10 cellular contexts compared by ENCODE assay signal in the genomic region with DNA sequence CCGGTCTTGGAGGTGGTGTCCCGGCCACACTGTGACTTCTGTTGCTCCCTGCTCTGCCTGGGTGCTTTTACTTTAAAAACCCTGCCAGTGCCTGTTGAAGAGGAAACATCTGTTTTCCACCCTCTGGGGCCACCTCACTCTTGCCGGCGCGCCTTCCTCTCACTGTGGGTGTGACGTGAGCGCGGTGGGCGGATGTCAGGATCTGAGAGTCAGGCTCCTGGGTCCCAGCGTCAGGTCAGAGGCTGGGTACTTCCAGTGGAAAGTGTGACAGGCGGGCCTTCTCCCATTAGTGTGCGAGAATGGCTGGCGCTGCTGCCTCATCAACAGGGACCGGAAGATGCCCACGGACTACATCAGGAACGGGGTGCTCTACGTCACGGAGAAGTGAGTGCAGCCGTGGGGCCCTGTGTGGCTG. TPM values are rescaled to one million over a fixed set of nuclear protein-coding genes. Genes with fewer than 3 reads are reported as not detected.
DNase-seq lines count a peak whose midpoint lies in the region; ATAC-seq, FAIRE-seq and TF ChIP-seq lines count a peak whose summit lies in the region.
"Had no signal": no experiment of that assay in that cellular context is flagged by ENCODE, and none has a peak within 500 bp of the region (broad histone marks: within the 10 kb centered on the region; RNA-seq: fewer than 3 reads in every experiment).

No MANE protein-coding gene starts in this region.

- CTCF ChIA-PET in endothelial cell of umbilical vein (lab: Charles Lee) (no interaction called here), A673 (lab: Charles Lee) (no interaction called here)

- H3K9me1 ChIP-seq in endothelial cell of umbilical vein (replicated peaks; ENCODE audit: control insufficient read depth, extremely low read depth, insufficient read depth, low read length) = no peaks in the 10 kb centered on the region

- no peak overlapping the region for H2AFZ ChIP-seq in endothelial cell of umbilical vein (ENCODE audit: low read depth, low read length)
- no peak overlapping the region for H2AFZ ChIP-seq in hepatocyte

- ATAC-seq in HG03159 (IDR thresholded peaks at IDR 0.05; ENCODE audit: unreplicated experiment) = no peak

- intact Hi-C loops in endothelial cell of umbilical vein (cut with micrococcal nuclease) (no loop called here), A673 (cut with micrococcal nuclease; ENCODE audit: unreplicated experiment) (loop anchor here (10.0 kb wide), 1 partner anchor 110 kb away; no protein-coding TSS in a partner anchor)

- BruUV-seq in endothelial cell of umbilical vein (replicated peaks; lab: Mats Ljungman, UMichigan) (no TSS peak), A673 (replicated peaks; lab: Mats Ljungman, UMichigan) (no TSS peak)

- peak; percentile 95 for DNase-seq in activated CD4-positive, alpha-beta T cell treated with anti-CD3 and anti-CD28 coated beads, Interleukin-2, amount 50 U/mL, for 1 hour
- DNase-seq in endothelial cell of umbilical vein (ENCODE audit: low read depth, low spot score) = peak; percentile 36
- DNase-seq in stimulated activated CD4-positive, alpha-beta T cell treated with anti-CD3 and anti-CD28 coated beads, Interleukin-1b, Interleukin-23, amount 100 ng/mL, for 48 hours = peak; percentile 97
- no peak for DNase-seq in hepatocyte (ENCODE audit: low spot score)
- no peak for DNase-seq in midbrain (lab: John Stamatoyannopoulos, UW)
- no peak for DNase-seq in A673 (ENCODE audit: low spot score)

- H3K79me2 ChIP-seq in DOHH2 (ENCODE audit: control insufficient read depth, low read length) (no peaks in the 10 kb centered on the region), endothelial cell of umbilical vein (ENCODE audit: control insufficient read depth, insufficient read depth, low read length) (no peaks in the 10 kb centered on the region), hepatocyte (no peaks in the 10 kb centered on the region)

- POLR2A ChIA-PET in endothelial cell of umbilical vein (lab: Charles Lee) (no interaction called here), A673 (lab: Charles Lee; ENCODE audit: low non-redundant PET) (no interaction called here)

- H3K4me2 ChIP-seq in DOHH2 (ENCODE audit: low read length) (peak overlapping the region; percentile 69), endothelial cell of umbilical vein (ENCODE audit: insufficient read depth, low read length) (no peak overlapping the region), hepatocyte (no peak overlapping the region)

- H3K4me3 ChIP-seq in DOHH2 (ENCODE audit: low read length) = peak overlapping the region; percentile 55
- H3K4me3 ChIP-seq in endothelial cell of umbilical vein (replicated peaks in 1 of 3; ENCODE audit: insufficient read depth in 1 of 3, low read depth in 1 of 3, low read length in 3 of 3) = no peak overlapping the region
- H3K4me3 ChIP-seq in hepatocyte = no peak overlapping the region
- H3K4me3 ChIP-seq in A673 (ENCODE audit: low read depth, low read length, poor library complexity, severe bottlenecking) = no peak overlapping the region
- H3K4me3 ChIP-seq: cardiac muscle cell, ovary had no signal

- H3K9me2 ChIP-seq in DOHH2 (replicated peaks; ENCODE audit: control insufficient read depth, low read length) = no peaks in the 10 kb centered on the region
- H3K9me2 ChIP-seq in hepatocyte (replicated peaks; ENCODE audit: insufficient read depth) = no peaks in the 10 kb centered on the region

- TF ChIP-seq CTCF in DOHH2 (IDR thresholded peaks at IDR 0.05; ENCODE audit: low read depth, low read length, poor library complexity, severe bottlenecking) = no peak
- no peak for TF ChIP-seq CTCF in endothelial cell of umbilical vein (IDR thresholded peaks at IDR 0.05; ENCODE audit: extremely low read depth in 1 of 2, insufficient read depth in 1 of 2, low read depth in 1 of 2, low read length in 2 of 2)
- no peak for TF ChIP-seq CTCF in hepatocyte (IDR thresholded peaks at IDR 0.05; ENCODE audit: poor library complexity)
- TF ChIP-seq CTCF in A673 (conservative IDR thresholded peaks at IDR 0.05; ENCODE audit: low read depth, low read length) = no peak

- H3K9me3 ChIP-seq in DOHH2 (ENCODE audit: control insufficient read depth, insufficient read depth, low read length) (no peaks in the 10 kb centered on the region), endothelial cell of umbilical vein (replicated peaks; ENCODE audit: control insufficient read depth, insufficient read depth, low read length) (no peaks in the 10 kb centered on the region), hepatocyte (ENCODE audit: low read depth) (no peaks in the 10 kb centered on the region), A673 (ENCODE audit: low read depth, low read length, poor library complexity, severe bottlenecking) (no peaks in the 10 kb centered on the region)
- H3K9me3 ChIP-seq: ovary had no signal

- H3K36me3 ChIP-seq in DOHH2 (ENCODE audit: control insufficient read depth, low read length) = peaks cover 15% of the 10 kb centered on the region
- H3K36me3 ChIP-seq in endothelial cell of umbilical vein (ENCODE audit: control insufficient read depth in 2 of 2, extremely low read depth in 1 of 2, insufficient read depth in 2 of 2, low read length in 2 of 2) = no peaks in the 10 kb centered on the region
- no peaks in the 10 kb centered on the region for H3K36me3 ChIP-seq in hepatocyte (replicated peaks; ENCODE audit: insufficient read depth, low read depth)
- no peaks in the 10 kb centered on the region for H3K36me3 ChIP-seq in A673 (ENCODE audit: insufficient read depth, low read length, poor library complexity, severe bottlenecking)
- H3K36me3 ChIP-seq: cardiac muscle cell, ovary had no signal

- H3F3A ChIP-seq in DOHH2 (ENCODE audit: control insufficient read depth, insufficient read depth) = 0 out of 2 replicates have a peak, but pooled peaks cover 1% of the 10 kb centered on the region

- dilution Hi-C loops in endothelial cell of umbilical vein (cut with MboI; ENCODE audit: extremely low pct_ligation_motif_present, low sequenced_read_pairs) = no loop called here

- no peak for FAIRE-seq in endothelial cell of umbilical vein (lab: Jason Lieb, UNC)

- H3K4me1 ChIP-seq in DOHH2 (ENCODE audit: control insufficient read depth, low read length) (peaks cover 20% of the 10 kb centered on the region), endothelial cell of umbilical vein (ENCODE audit: control insufficient read depth, extremely low read depth, insufficient read depth, low read length) (no peaks in the 10 kb centered on the region), hepatocyte (ENCODE audit: insufficient read depth) (no peaks in the 10 kb centered on the region), A673 (ENCODE audit: insufficient read depth, low read length, poor library complexity, severe bottlenecking) (peaks cover 8% of the 10 kb centered on the region)

- WGBS in hepatocyte (ENCODE audit: low lambda C conversion rate, missing lambda C conversion rate) = 97% methylated on average over 17 of the region's 19 CpGs

- H4K20me1 ChIP-seq in DOHH2 (ENCODE audit: control insufficient read depth, insufficient read depth, low read depth, low read length) = no peaks in the 10 kb centered on the region
- no peaks in the 10 kb centered on the region for H4K20me1 ChIP-seq in endothelial cell of umbilical vein (replicated peaks; ENCODE audit: control insufficient read depth, extremely low read depth, insufficient read depth, low read length)
- no peaks in the 10 kb centered on the region for H4K20me1 ChIP-seq in hepatocyte (ENCODE audit: insufficient read depth, poor library complexity, severe bottlenecking)

- TF ChIP-seq POLR2A in endothelial cell of umbilical vein (IDR thresholded peaks at IDR 0.05; ENCODE audit: low read depth, low read length) = no peak

- H3K9ac ChIP-seq in endothelial cell of umbilical vein (replicated peaks; ENCODE audit: extremely low read depth, insufficient read depth, low read length) = no peak overlapping the region

- no peaks in the 10 kb centered on the region for H3K27me3 ChIP-seq in DOHH2 (ENCODE audit: control insufficient read depth, low read length)
- H3K27me3 ChIP-seq in endothelial cell of umbilical vein (ENCODE audit: control insufficient read depth in 2 of 2, insufficient read depth in 2 of 2, low read length in 2 of 2) = no peaks in the 10 kb centered on the region
- H3K27me3 ChIP-seq in hepatocyte = no peaks in the 10 kb centered on the region
- no peaks in the 10 kb centered on the region for H3K27me3 ChIP-seq in A673 (replicated peaks; ENCODE audit: insufficient read depth, low read depth, low read length, poor library complexity)
- H3K27me3 ChIP-seq: cardiac muscle cell, ovary had no signal

- H3K27ac ChIP-seq in DOHH2 (ENCODE audit: low read depth, low read length) (peak overlapping the region; percentile 35), endothelial cell of umbilical vein (ENCODE audit: insufficient read depth, low read depth, low read length) (no peak overlapping the region), hepatocyte (no peak overlapping the region), A673 (ENCODE audit: low read depth, low read length, poor library complexity, severe bottlenecking) (no peak overlapping the region)
- H3K27ac ChIP-seq: cardiac muscle cell, ovary had no signal

TF ChIP-seq in endothelial cell of umbilical vein, 7 proteins besides CTCF, POLR2A, EP300 and RAD21:
- TF ChIP-seq, protein P1, sequence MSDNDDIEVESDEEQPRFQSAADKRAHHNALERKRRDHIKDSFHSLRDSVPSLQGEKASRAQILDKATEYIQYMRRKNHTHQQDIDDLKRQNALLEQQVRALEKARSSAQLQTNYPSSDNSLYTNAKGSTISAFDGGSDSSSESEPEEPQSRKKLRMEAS (IDR thresholded peaks at IDR 0.05; ENCODE audit: insufficient read depth, insufficient read length) = no peak

RNA-seq across cellular contexts. Expression of a gene that starts 54.2 kb away (rescaled TPM):
- 14.8 and 17.3 TPM in 2 replicates for total RNA-seq in endothelial cell of umbilical vein
- polyA plus RNA-seq in endothelial cell of umbilical vein = 5.9 and 7.1 TPM in 2 replicates
- polyA plus RNA-seq in endothelial cell of umbilical vein (2011; cell fraction: cytosol; rRNA removed) = 5.2 and 7.8 TPM in 2 replicates
- polyA plus RNA-seq in endothelial cell of umbilical vein (2011; cell fraction: nucleus; rRNA removed) = 12.6 and 22.0 TPM in 2 replicates
- polyA plus RNA-seq in endothelial cell of umbilical vein (2012) = 6.1 and 12.4 TPM in 2 replicates
- polyA minus RNA-seq in endothelial cell of umbilical vein = 13.8 and 35.4 TPM in 2 replicates
- polyA minus RNA-seq in endothelial cell of umbilical vein (2011; cell fraction: cytosol; rRNA and poly(A)+ RNA removed) = 7.1 TPM
- 9.3 and 14.8 TPM in 2 replicates for polyA minus RNA-seq in endothelial cell of umbilical vein (2011; cell fraction: nucleus; rRNA and poly(A)+ RNA removed)
- 21.2 and 21.8 TPM in 2 replicates for total RNA-seq in hepatocyte
- 31.0 and 32.6 TPM in 2 replicates for polyA plus RNA-seq in hepatocyte
- total RNA-seq in A673 (2021) = 18.4 and 21.3 TPM in 2 replicates

Comparison
In these comparisons a context has a peak if more than half of its experiments do, and no peak if none do; other contexts are left out.
1. DNase-seq: peak in activated CD4-positive, alpha-beta T cell treated with anti-CD3 and anti-CD28 coated beads, Interleukin-2, amount 50 U/mL, for 1 hour (single experiment), endothelial cell of umbilical vein (single experiment) and stimulated activated CD4-positive, alpha-beta T cell treated with anti-CD3 and anti-CD28 coated beads, Interleukin-1b, Interleukin-23, amount 100 ng/mL, for 48 hours (single experiment); none in hepatocyte (single experiment), midbrain (single experiment) and A673 (single experiment).